1 cellular context compared by ENCODE assay signal in the genomic region with DNA sequence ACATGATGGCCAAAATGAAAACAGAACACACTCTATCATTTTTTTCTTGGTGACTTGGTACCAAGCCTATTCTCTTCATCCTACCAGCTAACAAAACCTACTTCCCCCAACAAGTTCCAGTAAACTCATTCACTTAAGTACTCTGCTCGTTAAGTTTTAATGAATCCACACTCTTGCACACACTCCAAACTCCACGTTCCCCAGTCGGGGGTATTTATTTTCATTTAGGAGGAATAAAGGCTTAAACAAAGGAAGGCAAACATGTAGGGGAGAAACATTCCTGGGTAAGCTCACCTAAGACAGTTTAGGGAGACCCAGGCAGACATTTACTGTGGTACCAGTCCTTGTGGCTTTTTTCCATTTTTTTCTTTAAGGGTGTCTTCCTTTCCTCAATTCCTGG.
TF ChIP-seq lines count a peak whose summit lies in the region.

No MANE protein-coding gene starts in this region.

TF ChIP-seq in GM23338, 12 proteins besides CTCF, POLR2A, EP300 and RAD21 (continued from another document):
- TF ChIP-seq, protein P1, sequence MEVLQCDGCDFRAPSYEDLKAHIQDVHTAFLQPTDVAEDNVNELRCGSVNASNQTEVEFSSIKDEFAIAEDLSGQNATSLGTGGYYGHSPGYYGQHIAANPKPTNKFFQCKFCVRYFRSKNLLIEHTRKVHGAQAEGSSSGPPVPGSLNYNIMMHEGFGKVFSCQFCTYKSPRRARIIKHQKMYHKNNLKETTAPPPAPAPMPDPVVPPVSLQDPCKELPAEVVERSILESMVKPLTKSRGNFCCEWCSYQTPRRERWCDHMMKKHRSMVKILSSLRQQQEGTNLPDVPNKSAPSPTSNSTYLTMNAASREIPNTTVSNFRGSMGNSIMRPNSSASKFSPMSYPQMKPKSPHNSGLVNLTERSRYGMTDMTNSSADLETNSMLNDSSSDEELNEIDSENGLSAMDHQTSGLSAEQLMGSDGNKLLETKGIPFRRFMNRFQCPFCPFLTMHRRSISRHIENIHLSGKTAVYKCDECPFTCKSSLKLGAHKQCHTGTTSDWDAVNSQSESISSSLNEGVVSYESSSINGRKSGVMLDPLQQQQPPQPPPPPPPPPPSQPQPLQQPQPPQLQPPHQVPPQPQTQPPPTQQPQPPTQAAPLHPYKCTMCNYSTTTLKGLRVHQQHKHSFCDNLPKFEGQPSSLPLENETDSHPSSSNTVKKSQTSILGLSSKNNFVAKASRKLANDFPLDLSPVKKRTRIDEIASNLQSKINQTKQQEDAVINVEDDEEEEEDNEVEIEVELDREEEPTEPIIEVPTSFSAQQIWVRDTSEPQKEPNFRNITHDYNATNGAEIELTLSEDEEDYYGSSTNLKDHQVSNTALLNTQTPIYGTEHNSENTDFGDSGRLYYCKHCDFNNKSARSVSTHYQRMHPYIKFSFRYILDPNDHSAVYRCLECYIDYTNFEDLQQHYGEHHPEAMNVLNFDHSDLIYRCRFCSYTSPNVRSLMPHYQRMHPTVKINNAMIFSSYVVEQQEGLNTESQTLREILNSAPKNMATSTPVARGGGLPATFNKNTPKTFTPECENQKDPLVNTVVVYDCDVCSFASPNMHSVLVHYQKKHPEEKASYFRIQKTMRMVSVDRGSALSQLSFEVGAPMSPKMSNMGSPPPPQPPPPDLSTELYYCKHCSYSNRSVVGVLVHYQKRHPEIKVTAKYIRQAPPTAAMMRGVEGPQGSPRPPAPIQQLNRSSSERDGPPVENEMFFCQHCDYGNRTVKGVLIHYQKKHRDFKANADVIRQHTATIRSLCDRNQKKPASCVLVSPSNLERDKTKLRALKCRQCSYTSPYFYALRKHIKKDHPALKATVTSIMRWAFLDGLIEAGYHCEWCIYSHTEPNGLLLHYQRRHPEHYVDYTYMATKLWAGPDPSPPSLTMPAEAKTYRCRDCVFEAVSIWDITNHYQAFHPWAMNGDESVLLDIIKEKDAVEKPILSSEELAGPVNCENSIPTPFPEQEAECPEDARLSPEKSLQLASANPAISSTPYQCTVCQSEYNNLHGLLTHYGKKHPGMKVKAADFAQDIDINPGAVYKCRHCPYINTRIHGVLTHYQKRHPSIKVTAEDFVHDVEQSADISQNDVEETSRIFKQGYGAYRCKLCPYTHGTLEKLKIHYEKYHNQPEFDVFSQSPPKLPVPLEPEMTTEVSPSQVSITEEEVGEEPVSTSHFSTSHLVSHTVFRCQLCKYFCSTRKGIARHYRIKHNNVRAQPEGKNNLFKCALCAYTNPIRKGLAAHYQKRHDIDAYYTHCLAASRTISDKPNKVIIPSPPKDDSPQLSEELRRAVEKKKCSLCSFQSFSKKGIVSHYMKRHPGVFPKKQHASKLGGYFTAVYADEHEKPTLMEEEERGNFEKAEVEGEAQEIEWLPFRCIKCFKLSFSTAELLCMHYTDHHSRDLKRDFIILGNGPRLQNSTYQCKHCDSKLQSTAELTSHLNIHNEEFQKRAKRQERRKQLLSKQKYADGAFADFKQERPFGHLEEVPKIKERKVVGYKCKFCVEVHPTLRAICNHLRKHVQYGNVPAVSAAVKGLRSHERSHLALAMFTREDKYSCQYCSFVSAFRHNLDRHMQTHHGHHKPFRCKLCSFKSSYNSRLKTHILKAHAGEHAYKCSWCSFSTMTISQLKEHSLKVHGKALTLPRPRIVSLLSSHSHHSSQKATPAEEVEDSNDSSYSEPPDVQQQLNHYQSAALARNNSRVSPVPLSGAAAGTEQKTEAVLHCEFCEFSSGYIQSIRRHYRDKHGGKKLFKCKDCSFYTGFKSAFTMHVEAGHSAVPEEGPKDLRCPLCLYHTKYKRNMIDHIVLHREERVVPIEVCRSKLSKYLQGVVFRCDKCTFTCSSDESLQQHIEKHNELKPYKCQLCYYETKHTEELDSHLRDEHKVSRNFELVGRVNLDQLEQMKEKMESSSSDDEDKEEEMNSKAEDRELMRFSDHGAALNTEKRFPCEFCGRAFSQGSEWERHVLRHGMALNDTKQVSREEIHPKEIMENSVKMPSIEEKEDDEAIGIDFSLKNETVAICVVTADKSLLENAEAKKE (CRISPR knock-in tag; IDR thresholded peaks at IDR 0.05): no peak
